Comparison of ENCODE assay signal across 1 cellular context in genomic region chr1:23867953-23868847, GRCh38.
TF ChIP-seq lines count a peak whose summit lies in the region.

Gene FUCA1 (minus strand): TSS chr1:23868290. CDS start chr1:23868286, 4 bp downstream.

TF ChIP-seq in WTC11, 78 proteins besides CTCF, POLR2A, EP300 and RAD21 (continued from another document):
- TF ChIP-seq PRDM15 (CRISPR knock-in tag; IDR thresholded peaks at IDR 0.05) = no peak
- no peak for TF ChIP-seq ZNF396 (CRISPR knock-in tag; IDR thresholded peaks at IDR 0.05; ENCODE audit: borderline replicate concordance)
- no peak; the same call in 1 of the 2 replicates for TF ChIP-seq GABPB1 (CRISPR knock-in tag; IDR thresholded peaks at IDR 0.05)
- no peak for TF ChIP-seq CBFB (CRISPR knock-in tag; IDR thresholded peaks at IDR 0.05; ENCODE audit: low read depth)
- peak; percentile 39; the same call in 1 of the 2 replicates for TF ChIP-seq ZNF121 (CRISPR knock-in tag; IDR thresholded peaks at IDR 0.05)
- TF ChIP-seq TP53 (CRISPR knock-in tag; IDR thresholded peaks at IDR 0.05) = no peak
- TF ChIP-seq, protein P1, sequence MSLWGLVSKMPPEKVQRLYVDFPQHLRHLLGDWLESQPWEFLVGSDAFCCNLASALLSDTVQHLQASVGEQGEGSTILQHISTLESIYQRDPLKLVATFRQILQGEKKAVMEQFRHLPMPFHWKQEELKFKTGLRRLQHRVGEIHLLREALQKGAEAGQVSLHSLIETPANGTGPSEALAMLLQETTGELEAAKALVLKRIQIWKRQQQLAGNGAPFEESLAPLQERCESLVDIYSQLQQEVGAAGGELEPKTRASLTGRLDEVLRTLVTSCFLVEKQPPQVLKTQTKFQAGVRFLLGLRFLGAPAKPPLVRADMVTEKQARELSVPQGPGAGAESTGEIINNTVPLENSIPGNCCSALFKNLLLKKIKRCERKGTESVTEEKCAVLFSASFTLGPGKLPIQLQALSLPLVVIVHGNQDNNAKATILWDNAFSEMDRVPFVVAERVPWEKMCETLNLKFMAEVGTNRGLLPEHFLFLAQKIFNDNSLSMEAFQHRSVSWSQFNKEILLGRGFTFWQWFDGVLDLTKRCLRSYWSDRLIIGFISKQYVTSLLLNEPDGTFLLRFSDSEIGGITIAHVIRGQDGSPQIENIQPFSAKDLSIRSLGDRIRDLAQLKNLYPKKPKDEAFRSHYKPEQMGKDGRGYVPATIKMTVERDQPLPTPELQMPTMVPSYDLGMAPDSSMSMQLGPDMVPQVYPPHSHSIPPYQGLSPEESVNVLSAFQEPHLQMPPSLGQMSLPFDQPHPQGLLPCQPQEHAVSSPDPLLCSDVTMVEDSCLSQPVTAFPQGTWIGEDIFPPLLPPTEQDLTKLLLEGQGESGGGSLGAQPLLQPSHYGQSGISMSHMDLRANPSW (CRISPR knock-in tag; conservative IDR thresholded peaks at IDR 0.05; ENCODE audit: low read depth) = no peak
- TF ChIP-seq SMAD3 (CRISPR knock-in tag; IDR thresholded peaks at IDR 0.05; ENCODE audit: borderline replicate concordance) = no peak
- TF ChIP-seq, protein P2, sequence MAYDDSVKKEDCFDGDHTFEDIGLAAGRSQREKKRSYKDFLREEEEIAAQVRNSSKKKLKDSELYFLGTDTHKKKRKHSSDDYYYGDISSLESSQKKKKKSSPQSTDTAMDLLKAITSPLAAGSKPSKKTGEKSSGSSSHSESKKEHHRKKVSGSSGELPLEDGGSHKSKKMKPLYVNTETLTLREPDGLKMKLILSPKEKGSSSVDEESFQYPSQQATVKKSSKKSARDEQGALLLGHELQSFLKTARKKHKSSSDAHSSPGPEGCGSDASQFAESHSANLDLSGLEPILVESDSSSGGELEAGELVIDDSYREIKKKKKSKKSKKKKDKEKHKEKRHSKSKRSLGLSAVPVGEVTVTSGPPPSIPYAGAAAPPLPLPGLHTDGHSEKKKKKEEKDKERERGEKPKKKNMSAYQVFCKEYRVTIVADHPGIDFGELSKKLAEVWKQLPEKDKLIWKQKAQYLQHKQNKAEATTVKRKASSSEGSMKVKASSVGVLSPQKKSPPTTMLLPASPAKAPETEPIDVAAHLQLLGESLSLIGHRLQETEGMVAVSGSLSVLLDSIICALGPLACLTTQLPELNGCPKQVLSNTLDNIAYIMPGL (CRISPR knock-in tag; IDR thresholded peaks at IDR 0.05) = peak; percentile 76; the same call in 1 of the 2 replicates
- TF ChIP-seq CREM (CRISPR knock-in tag; IDR thresholded peaks at IDR 0.05) = no peak
- TF ChIP-seq ETV6 (CRISPR knock-in tag; IDR thresholded peaks at IDR 0.05) = peak; percentile 67; the same call in 1 of the 2 replicates
- peak; percentile 63; the same call in 1 of the 2 replicates for TF ChIP-seq ZNF232 (CRISPR knock-in tag; IDR thresholded peaks at IDR 0.05)
- TF ChIP-seq FOXK1 (CRISPR knock-in tag; IDR thresholded peaks at IDR 0.05) = peak; percentile 16; the same call in 1 of the 2 replicates
- TF ChIP-seq FOXP1 (CRISPR knock-in tag; IDR thresholded peaks at IDR 0.05; ENCODE audit: borderline replicate concordance) = peak; percentile 67; the same call in 1 of the 2 replicates
- TF ChIP-seq SOX15 (CRISPR knock-in tag; IDR thresholded peaks at IDR 0.05) = no peak
- TF ChIP-seq, protein P3, sequence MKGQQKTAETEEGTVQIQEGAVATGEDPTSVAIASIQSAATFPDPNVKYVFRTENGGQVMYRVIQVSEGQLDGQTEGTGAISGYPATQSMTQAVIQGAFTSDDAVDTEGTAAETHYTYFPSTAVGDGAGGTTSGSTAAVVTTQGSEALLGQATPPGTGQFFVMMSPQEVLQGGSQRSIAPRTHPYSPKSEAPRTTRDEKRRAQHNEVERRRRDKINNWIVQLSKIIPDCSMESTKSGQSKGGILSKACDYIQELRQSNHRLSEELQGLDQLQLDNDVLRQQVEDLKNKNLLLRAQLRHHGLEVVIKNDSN (CRISPR knock-in tag; IDR thresholded peaks at IDR 0.05) = 0 out of 2 replicates have a peak, but pooled peaks have one; percentile 21
- TF ChIP-seq ATF3 (CRISPR knock-in tag; conservative IDR thresholded peaks at IDR 0.05) = no peak
- 0 out of 2 replicates have a peak, but pooled peaks have one; percentile 32 for TF ChIP-seq CREB1 (CRISPR knock-in tag; IDR thresholded peaks at IDR 0.05)
- TF ChIP-seq NFE2L1 (CRISPR knock-in tag; IDR thresholded peaks at IDR 0.05) = 0 out of 2 replicates have a peak, but pooled peaks have one; percentile 20
- no peak for TF ChIP-seq ESRRA (CRISPR knock-in tag; IDR thresholded peaks at IDR 0.05; ENCODE audit: borderline replicate concordance)
- TF ChIP-seq GRHL2 (CRISPR knock-in tag; IDR thresholded peaks at IDR 0.05; ENCODE audit: insufficient replicate concordance, severe bottlenecking) = no peak
- peak; percentile 47; the same call in 1 of the 2 replicates for TF ChIP-seq ZBTB43 (CRISPR knock-in tag; IDR thresholded peaks at IDR 0.05)
- TF ChIP-seq MAX (CRISPR knock-in tag; IDR thresholded peaks at IDR 0.05) = peak; percentile 72
- TF ChIP-seq RELA (CRISPR knock-in tag; IDR thresholded peaks at IDR 0.05; ENCODE audit: borderline replicate concordance) = no peak
TF ChIP-seq in WTC11: peak in this region for 14.
